1 cellular context compared by ENCODE assay signal in genomic region chr20:35788796-35789195, GRCh38.
TF ChIP-seq lines count a peak whose summit lies in the region.

No MANE protein-coding gene starts in this region.

TF ChIP-seq in HepG2, 621 proteins besides CTCF, POLR2A, EP300 and RAD21:
- TF ChIP-seq IKZF1 (IDR thresholded peaks at IDR 0.05), result no peak
- no peak for TF ChIP-seq ZZZ3 (CRISPR knock-in tag; IDR thresholded peaks at IDR 0.05; ENCODE audit: borderline replicate concordance)
- no peak for TF ChIP-seq ATF3 (CRISPR knock-in tag; IDR thresholded peaks at IDR 0.05)
- TF ChIP-seq PLRG1 (conservative IDR thresholded peaks at IDR 0.05), result no peak
- TF ChIP-seq CHD4 (IDR thresholded peaks at IDR 0.05; ENCODE audit: borderline replicate concordance, low read length), result no peak
- peak; percentile 63 for TF ChIP-seq MAFF (IDR thresholded peaks at IDR 0.05; ENCODE audit: low read depth, low read length)
- peak; percentile 83 to 86 for TF ChIP-seq MAFK (conservative IDR thresholded peaks at IDR 0.05 in 1 of 2, IDR thresholded peaks at IDR 0.05 in 1 of 2; ENCODE audit: low read length in 2 of 2)
- TF ChIP-seq AFF4 (CRISPR knock-in tag; IDR thresholded peaks at IDR 0.05), result no peak
- TF ChIP-seq TFE3 (CRISPR knock-in tag; IDR thresholded peaks at IDR 0.05), result no peak
- TF ChIP-seq ZNF10 (CRISPR knock-in tag; IDR thresholded peaks at IDR 0.05; ENCODE audit: borderline replicate concordance, low read depth), result no peak
- no peak for TF ChIP-seq ATF7-NPFF (CRISPR knock-in tag; IDR thresholded peaks at IDR 0.05; ENCODE audit: low read depth)
